ENCODE assay signal across 11 cellular contexts in the genomic region with DNA sequence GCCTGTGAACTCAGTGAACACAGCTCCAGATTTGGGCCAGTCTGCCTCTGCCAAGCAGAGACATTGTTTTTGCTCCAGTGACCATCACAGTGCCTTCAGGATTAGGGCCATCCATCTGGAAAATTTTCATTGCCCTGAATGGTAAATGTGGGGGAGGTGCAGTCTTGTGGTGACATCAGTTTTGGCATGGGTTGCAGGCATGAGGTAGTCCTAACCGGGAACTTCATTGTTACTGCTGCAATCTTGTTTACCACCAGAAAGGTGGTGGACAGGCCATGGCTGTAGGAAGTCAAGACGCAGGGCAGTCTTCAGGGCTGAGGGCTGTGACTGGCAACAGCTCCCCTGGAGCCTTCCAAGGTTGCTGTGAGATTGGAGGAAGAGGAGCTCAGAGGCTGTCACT. TPM values are rescaled to one million over a fixed set of nuclear protein-coding genes. Genes with fewer than 3 reads are reported as not detected.
DNase-seq lines count a peak whose midpoint lies in the region; ATAC-seq lines count a peak whose summit lies in the region.
"Had no signal": no experiment of that assay in that cellular context is flagged by ENCODE, and none has a peak within 500 bp of the region (broad histone marks: within the 10 kb centered on the region; RNA-seq: fewer than 3 reads in every experiment).

No MANE protein-coding gene starts in this region.

- no peak for ATAC-seq in GM21367 (IDR thresholded peaks at IDR 0.05; ENCODE audit: unreplicated experiment)
- ATAC-seq: CD8-positive, alpha-beta T cell had no signal

- H3K4me1 ChIP-seq in mucosa of stomach (ENCODE audit: control insufficient read depth, insufficient read depth, low read length), result peaks cover 40% of the 10 kb centered on the region

- DNase-seq in AG08395 (ENCODE audit: low spot score) (peak; percentile 40), M059J (ENCODE audit: low read depth) (peak; percentile 81), fibroblast of gingiva (ENCODE audit: low read depth) (peak; percentile 14), DMS79 (lab: John Stamatoyannopoulos, UW) (no peak)
- no peak for DNase-seq in stimulated activated CD4-positive, alpha-beta T cell treated with anti-CD3 and anti-CD28 coated beads, Interleukin-12 subunit alpha, Interleukin-12 subunit beta, amount 100 ng/mL, for 4 hours
- DNase-seq in central memory CD4-positive, alpha-beta T cell, result no peak
- DNase-seq: CD8-positive, alpha-beta T cell; NCI-H1105 treated with DMSO at 0.1 percent for 48 hours had no signal

- H3K4me3 ChIP-seq in mucosa of stomach (ENCODE audit: low read length), result no peak overlapping the region

- peak overlapping the region; percentile 16 for H3K9ac ChIP-seq in mucosa of stomach (ENCODE audit: low read length)
- H3K9ac ChIP-seq: parathyroid adenoma had no signal

- no peaks in the 10 kb centered on the region for H3K27me3 ChIP-seq in mucosa of stomach (ENCODE audit: control insufficient read depth, insufficient read depth, low read length)

- no peaks in the 10 kb centered on the region for H3K36me3 ChIP-seq in mucosa of stomach (ENCODE audit: control insufficient read depth, insufficient read depth, low read length)

- H3K9me3 ChIP-seq in mucosa of stomach (ENCODE audit: control insufficient read depth, low read length), result no peaks in the 10 kb centered on the region

RNA-seq across cellular contexts. Expression of gene SPATA13, which starts 55.2 kb away (rescaled TPM):
- total RNA-seq in M059J (2014; rRNA removed; shearing (Covaris generic)), result 4.1 and 7.1 TPM in 2 replicates

Comparison
In these comparisons a context has a peak if more than half of its experiments do, and no peak if none do; other contexts are left out.
1. DNase-seq: peak in AG08395 (single experiment), M059J (single experiment) and fibroblast of gingiva (single experiment); none in DMS79 (single experiment), stimulated activated CD4-positive, alpha-beta T cell treated with anti-CD3 and anti-CD28 coated beads, Interleukin-12 subunit alpha, Interleukin-12 subunit beta, amount 100 ng/mL, for 4 hours (single experiment) and central memory CD4-positive, alpha-beta T cell (single experiment).